In genomic region chr7:126803060-126803665, GRCh38 we compare ENCODE assay signal across 8 cellular contexts.
DNase-seq lines count a peak whose midpoint lies in the region; ATAC-seq and TF ChIP-seq lines count a peak whose summit lies in the region.

No MANE protein-coding gene starts in this region.

- ATAC-seq in GM18502 (IDR thresholded peaks at IDR 0.05; ENCODE audit: poor library complexity, unreplicated experiment) (peak; percentile 98), HG02759 (IDR thresholded peaks at IDR 0.05; ENCODE audit: unreplicated experiment) (peak; percentile 88)

- TF ChIP-seq CTCF in BJ (IDR thresholded peaks at IDR 0.05; ENCODE audit: insufficient read depth, low read depth, low read length) = peak; percentile 59

- peaks cover 9% of the 10 kb centered on the region for H3K4me1 ChIP-seq in mesodermal cell (ENCODE audit: control insufficient read depth, insufficient read depth, low read length, poor library complexity, severe bottlenecking)

- H3K36me3 ChIP-seq in BJ (ENCODE audit: control insufficient read depth, insufficient read depth, low read length) (no peaks in the 10 kb centered on the region), mesodermal cell (ENCODE audit: control insufficient read depth, insufficient read depth, low read length) (no peaks in the 10 kb centered on the region)

- H3K9me3 ChIP-seq in mesodermal cell (ENCODE audit: control insufficient read depth, low read length) = no peaks in the 10 kb centered on the region

- in situ Hi-C loops in SK-MEL-5 (cut with HindIII; ENCODE audit: low pct_unique_long_range_greater_than_20kb, low sequenced_read_pairs) = no loop called here

- peak; percentile 7 for DNase-seq in BJ (ENCODE audit: low read depth)
- DNase-seq in MV-4-11 (lab: John Stamatoyannopoulos, UW) = peak; percentile 50
- DNase-seq in SK-MEL-5 (ENCODE audit: low read depth, low spot score) = peak; percentile 89
- DNase-seq in dermis microvascular lymphatic vessel endothelial cell (ENCODE audit: low read depth in 2 of 2) = peak; percentile 64 to 70
- DNase-seq in cerebellar nuclear complex (lab: John Stamatoyannopoulos, UW) = no peak

- H3K27ac ChIP-seq in mesodermal cell (ENCODE audit: low read depth, low read length, severe bottlenecking) = peak overlapping the region; percentile 70

- POLR2A ChIA-PET in BJ (lab: Charles Lee) = no interaction called here

- no CpG with 5 or more reads among the region's 3 CpGs for WGBS in mesodermal cell (ENCODE audit: insufficient coverage in 2 of 2), 2 experiments

- no peak overlapping the region for H3K4me3 ChIP-seq in BJ (ENCODE audit: low read depth, low read length)
- H3K4me3 ChIP-seq in mesodermal cell (ENCODE audit: extremely low read depth, insufficient read depth, low read length, poor library complexity, severe bottlenecking) = no peak overlapping the region

- CTCF ChIA-PET in BJ (lab: Yijun Ruan, JAX) = interaction anchor here (0.7 to 2.3 kb wide), 7 partner anchors 8 to 1519 kb away, joined by 3 to 13 read pairs (median 3); partner anchors contain the start of gene GRM8

- H3K27me3 ChIP-seq in BJ (ENCODE audit: control insufficient read depth, insufficient read depth, low read length) = no peaks in the 10 kb centered on the region

Comparison
In these comparisons a context has a peak if more than half of its experiments do, and no peak if none do; other contexts are left out.
1. DNase-seq: peak in BJ (single experiment), MV-4-11 (single experiment), SK-MEL-5 (single experiment) and dermis microvascular lymphatic vessel endothelial cell (2 of 2); none in cerebellar nuclear complex (0 of 2).